In the genomic region with DNA sequence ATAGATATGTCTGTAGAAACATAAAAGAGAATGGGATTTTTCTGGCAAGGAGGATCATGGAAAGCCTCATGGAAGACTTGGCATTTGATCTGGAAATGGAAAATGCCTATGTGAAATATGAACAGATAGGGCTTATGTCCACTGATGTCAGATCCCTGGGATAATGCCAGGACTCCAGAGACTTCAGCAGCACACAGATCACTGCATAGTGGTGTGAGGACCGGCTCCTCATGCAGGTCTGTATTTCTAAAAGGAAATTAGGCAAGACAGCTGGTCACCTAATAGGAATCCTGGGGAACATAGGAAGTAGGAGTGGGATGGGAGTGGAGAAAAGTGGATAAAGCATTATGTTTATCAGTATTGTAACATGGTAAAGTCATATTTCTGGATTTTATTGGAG, we compare ENCODE assay signal across 1 cellular context.
TF ChIP-seq lines count a peak whose summit lies in the region.

No MANE protein-coding gene starts in this region.

TF ChIP-seq in endothelial cell of umbilical vein, 7 proteins besides CTCF, POLR2A, EP300 and RAD21:
- no peak for TF ChIP-seq EZH2 (IDR thresholded peaks at IDR 0.05; ENCODE audit: borderline replicate concordance, low read depth, low read length, severe bottlenecking)
